ENCODE assay signal across 8 cellular contexts in the genomic region with DNA sequence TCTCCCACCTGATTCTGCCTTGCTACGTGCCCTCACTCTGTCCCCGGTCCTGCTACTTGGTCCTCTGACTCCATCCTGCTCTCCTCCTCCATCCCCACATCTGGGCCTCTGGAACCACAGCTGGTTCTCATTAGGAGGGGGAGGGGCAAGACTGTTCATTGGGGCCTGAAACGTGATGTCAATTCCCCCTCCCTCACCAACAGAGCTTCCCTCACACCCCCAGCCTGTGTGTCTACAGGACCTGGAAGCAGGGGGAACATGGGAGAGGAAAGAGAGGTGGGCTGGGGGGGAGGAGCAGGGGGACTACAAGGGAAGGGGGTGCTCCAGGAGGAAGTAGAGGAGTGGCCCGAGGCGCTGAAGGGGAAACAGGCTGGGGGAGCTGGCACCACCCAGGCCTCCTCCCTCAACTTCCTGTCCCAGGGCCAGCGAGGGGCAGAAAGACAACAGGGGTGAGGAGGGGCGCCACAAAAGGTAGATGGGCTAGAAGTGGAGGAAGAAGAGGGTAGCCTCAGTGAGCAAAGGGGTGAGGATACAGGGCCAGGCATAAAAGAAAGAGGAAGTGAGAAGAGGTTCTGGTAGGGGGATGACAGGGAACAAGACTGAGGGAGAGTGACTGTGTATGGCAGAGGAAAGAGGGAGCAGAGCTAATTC. TPM values are rescaled to one million over a fixed set of nuclear protein-coding genes. Genes with fewer than 3 reads are reported as not detected.
DNase-seq lines count a peak whose midpoint lies in the region; ATAC-seq and TF ChIP-seq lines count a peak whose summit lies in the region.

No MANE protein-coding gene starts in this region.

- no peaks in the 10 kb centered on the region for H4K20me1 ChIP-seq in Karpas-422 (ENCODE audit: insufficient read depth, low read depth, low read length)

- H3K4me3 ChIP-seq in Karpas-422 (ENCODE audit: low read length) = peak overlapping the region; percentile 13; the same call in 1 of the 2 replicates
- peak overlapping the region; percentile 12 for H3K4me3 ChIP-seq in brain microvascular endothelial cell (ENCODE audit: low read depth, low read length)
- H3K4me3 ChIP-seq in muscle layer of duodenum (ENCODE audit: low read depth in 1 of 2, low read length in 2 of 2) = peak overlapping the region; percentile 17 to 37

- no peaks in the 10 kb centered on the region for H3K36me3 Mint-ChIP-seq in T-helper 2 cell treated with Interferon-gamma antibody and Interleukin-4, amounts not matched to agents 5 μg/mL and 100 μg/mL, for 36 hours (ENCODE audit: low read depth)

- no peak overlapping the region for H3K27ac Mint-ChIP-seq in T-helper 2 cell treated with Interferon-gamma antibody and Interleukin-4, amounts not matched to agents 5 μg/mL and 100 μg/mL, for 36 hours

- no peaks in the 10 kb centered on the region for H3K9me2 ChIP-seq in Karpas-422 (replicated peaks; ENCODE audit: insufficient read depth, low read length)

- DNase-seq in GM13977 (ENCODE audit: low spot score) (peak; percentile 69), Karpas-422 (peak; percentile 61), brain microvascular endothelial cell (no peak), NCI-H128 (lab: John Stamatoyannopoulos, UW; ENCODE audit: unreplicated experiment) (no peak)
- DNase-seq in NK-92 treated with Interleukin-12 subunit alpha and Interleukin-12 subunit beta, amount 100 ng/mL, for 24 hours (lab: John Stamatoyannopoulos, UW) = no peak
- DNase-seq in T-helper 2 cell treated with Interferon-gamma antibody and Interleukin-4, amounts not matched to agents 5 μg/mL and 100 μg/mL, for 36 hours (ENCODE audit: low spot score) = no peak

- no peak overlapping the region for H3K4me3 Mint-ChIP-seq in T-helper 2 cell treated with Interferon-gamma antibody and Interleukin-4, amounts not matched to agents 5 μg/mL and 100 μg/mL, for 36 hours

- peak; percentile 95 for ATAC-seq in GM21717 (IDR thresholded peaks at IDR 0.05; ENCODE audit: unreplicated experiment)

- no peak overlapping the region for H3K27ac ChIP-seq in Karpas-422 (ENCODE audit: low read length)
- no peak overlapping the region for H3K27ac ChIP-seq in brain microvascular endothelial cell
- H3K27ac ChIP-seq in muscle layer of duodenum (ENCODE audit: low read length) = peak overlapping the region; percentile 60

- H3K9me3 ChIP-seq in Karpas-422 (ENCODE audit: low read length) (no peaks in the 10 kb centered on the region), muscle layer of duodenum (ENCODE audit: control insufficient read depth in 1 of 2, low read length in 2 of 2) (no peaks in the 10 kb centered on the region)

- peaks cover 4% of the 10 kb centered on the region for H3K4me1 Mint-ChIP-seq in T-helper 2 cell treated with Interferon-gamma antibody and Interleukin-4, amounts not matched to agents 5 μg/mL and 100 μg/mL, for 36 hours (ENCODE audit: low read depth)

- peaks cover 12% of the 10 kb centered on the region for H3K4me1 ChIP-seq in Karpas-422 (ENCODE audit: low read length)
- peaks cover 22 to 36% of the 10 kb centered on the region in 2 donors for H3K4me1 ChIP-seq in muscle layer of duodenum (ENCODE audit: control insufficient read depth in 1 of 2, insufficient read depth in 2 of 2, low read length in 2 of 2)

- in situ Hi-C loops in GM13977 (cut with MboI; ENCODE audit: low pct_unique_long_range_greater_than_20kb, low sequenced_read_pairs, unreplicated experiment) (no loop called here), brain microvascular endothelial cell (cut with HindIII; ENCODE audit: low pct_ligation_motif_present, low sequenced_read_pairs) (no loop called here)

- no peaks in the 10 kb centered on the region for H3K27me3 Mint-ChIP-seq in T-helper 2 cell treated with Interferon-gamma antibody and Interleukin-4, amounts not matched to agents 5 μg/mL and 100 μg/mL, for 36 hours (ENCODE audit: low read depth)

- peak overlapping the region; percentile 18 for H3K4me2 ChIP-seq in Karpas-422 (ENCODE audit: low read depth, low read length, poor library complexity, severe bottlenecking)

- H2AFZ ChIP-seq in Karpas-422 (ENCODE audit: low read length) = peak overlapping the region; percentile 90

- H3K27me3 ChIP-seq in Karpas-422 (ENCODE audit: low read length) (no peaks in the 10 kb centered on the region), brain microvascular endothelial cell (replicated peaks) (peaks cover 28% of the 10 kb centered on the region), muscle layer of duodenum (ENCODE audit: low read depth, low read length) (no peaks in the 10 kb centered on the region)

- H3K9ac ChIP-seq in Karpas-422 (ENCODE audit: low read length) = peak overlapping the region; percentile 25

- no peaks in the 10 kb centered on the region for H3K36me3 ChIP-seq in Karpas-422 (ENCODE audit: insufficient read depth, low read length)
- no peaks in the 10 kb centered on the region for H3K36me3 ChIP-seq in brain microvascular endothelial cell (replicated peaks)
- no peaks in the 10 kb centered on the region for H3K36me3 ChIP-seq in muscle layer of duodenum (ENCODE audit: control insufficient read depth in 1 of 2, insufficient read depth in 2 of 2, low read length in 2 of 2)

- H3K9me3 Mint-ChIP-seq in T-helper 2 cell treated with Interferon-gamma antibody and Interleukin-4, amounts not matched to agents 5 μg/mL and 100 μg/mL, for 36 hours = no peaks in the 10 kb centered on the region

- no peaks in the 10 kb centered on the region for H3K79me2 ChIP-seq in Karpas-422 (ENCODE audit: low read length)

- TF ChIP-seq CTCF in GM13977 (IDR thresholded peaks at IDR 0.05; ENCODE audit: extremely low read depth, insufficient read depth, missing control alignments) = no peak
- TF ChIP-seq CTCF in brain microvascular endothelial cell (IDR thresholded peaks at IDR 0.05; ENCODE audit: low read depth, low read length, missing control alignments) = no peak

RNA-seq across cellular contexts. Expression of gene DCHS1, which starts 8.9 kb away (rescaled TPM):
- 0.04 and 0.11 TPM in 2 replicates for total RNA-seq in Karpas-422 (2014; rRNA removed; shearing (Covaris generic); ENCODE audit: low replicate concordance)

RNA-seq across cellular contexts. Expression of gene TPP1, which starts 27.5 kb away (rescaled TPM):
- 41.5 and 45.5 TPM in 2 replicates for total RNA-seq in Karpas-422 (2014; rRNA removed; shearing (Covaris generic); ENCODE audit: low replicate concordance)

RNA-seq across cellular contexts. Expression of gene TAF10, which starts 34.7 kb away (rescaled TPM):
- total RNA-seq in Karpas-422 (2014; rRNA removed; shearing (Covaris generic); ENCODE audit: low replicate concordance) = 158 and 192 TPM in 2 replicates

RNA-seq across cellular contexts. Expression of gene MRPL17, which starts 36.4 kb away (rescaled TPM):
- 55.4 and 67.3 TPM in 2 replicates for total RNA-seq in Karpas-422 (2014; rRNA removed; shearing (Covaris generic); ENCODE audit: low replicate concordance)

RNA-seq across cellular contexts. Expression of gene ILK, which starts 43.2 kb away (rescaled TPM):
- 48.6 and 65.6 TPM in 2 replicates for total RNA-seq in Karpas-422 (2014; rRNA removed; shearing (Covaris generic); ENCODE audit: low replicate concordance)

Comparison
In these comparisons a context has a peak if more than half of its experiments do, and no peak if none do; other contexts are left out.
1. DNase-seq: peak in GM13977 (single experiment) and Karpas-422 (single experiment); none in brain microvascular endothelial cell (single experiment), NK-92 treated with Interleukin-12 subunit alpha and Interleukin-12 subunit beta, amount 100 ng/mL, for 24 hours (single experiment), NCI-H128 (single experiment) and T-helper 2 cell treated with Interferon-gamma antibody and Interleukin-4, amounts not matched to agents 5 μg/mL and 100 μg/mL, for 36 hours (single experiment).
2. Peak in every context shown above with its lines, with median percentiles within 50 percentile points of each other: H3K4me3 ChIP-seq.